ENCODE assay signal across 31 cellular contexts in the genomic region with DNA sequence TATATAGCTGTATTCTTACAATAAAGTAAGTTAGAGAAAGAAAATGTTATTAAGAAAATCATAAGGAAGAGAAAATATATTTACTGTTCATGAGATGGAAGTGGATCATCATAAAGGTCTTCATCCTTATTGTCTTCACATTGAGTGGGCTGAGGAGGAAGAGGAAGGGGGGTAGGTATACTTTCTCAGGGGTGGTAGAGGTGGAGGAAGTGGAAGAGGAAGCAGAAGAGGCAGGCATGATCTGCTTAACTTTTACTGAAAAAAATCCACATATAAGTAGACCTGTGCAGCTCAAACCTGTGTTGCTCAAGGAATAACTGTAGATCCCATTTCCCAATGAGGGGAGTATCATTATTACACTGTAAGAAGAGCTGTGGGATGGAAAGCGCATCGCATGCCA.
"Had no signal": no experiment of that assay in that cellular context is flagged by ENCODE, and none has a peak within 500 bp of the region (broad histone marks: within the 10 kb centered on the region; RNA-seq: fewer than 3 reads in every experiment).

No MANE protein-coding gene starts in this region.

- H2AFZ ChIP-seq: hepatocyte, parathyroid adenoma had no signal

- H3K36me3 Mint-ChIP-seq: naive thymus-derived CD8-positive, alpha-beta T cell had no signal

- H3K4me3 ChIP-seq: gastroesophageal sphincter, heart left ventricle, hepatocyte, left lung, right lobe of liver, smooth muscle cell, testis, tibial nerve, upper lobe of left lung had no signal

- H3K27me3 Mint-ChIP-seq: dendritic cell treated with granulocyte-macrophage colony-stimulating factor and Interleukin-4, amounts not matched to agents 40 ng/mL and 50 ng/mL, for 4 days; naive thymus-derived CD8-positive, alpha-beta T cell had no signal

- H3K27ac Mint-ChIP-seq: dendritic cell treated with granulocyte-macrophage colony-stimulating factor and Interleukin-4, amounts not matched to agents 40 ng/mL and 50 ng/mL, for 4 days; endodermal cell; naive thymus-derived CD8-positive, alpha-beta T cell; nephron progenitor cell; progenitor cell of endocrine pancreas had no signal

- H3K36me3 ChIP-seq: gastroesophageal sphincter, heart left ventricle, left lung, right lobe of liver, tibial nerve, upper lobe of left lung had no signal

- FAIRE-seq: colon, urothelium cell line had no signal

- H3K27ac ChIP-seq: epithelial cell of prostate, foreskin keratinocyte, gastroesophageal sphincter, heart left ventricle, hepatocyte, left lung, parathyroid adenoma, right lobe of liver, testis, tibial nerve, upper lobe of left lung had no signal

- H3K9me3 Mint-ChIP-seq: dendritic cell treated with granulocyte-macrophage colony-stimulating factor and Interleukin-4, amounts not matched to agents 40 ng/mL and 50 ng/mL, for 4 days; endodermal cell; nephron progenitor cell had no signal

- H3K4me1 ChIP-seq: foreskin keratinocyte, gastroesophageal sphincter, heart left ventricle, left lung, parathyroid adenoma, right lobe of liver, testis, tibial nerve, upper lobe of left lung had no signal

- DNase-seq: cerebellar nuclear complex; effector CD8-positive, alpha-beta T cell; endodermal cell; foreskin keratinocyte; heart left ventricle; left cardiac atrium; left lung; mesendoderm; midbrain; naive thymus-derived CD8-positive, alpha-beta T cell; nephron progenitor cell; occipital lobe; right lobe of liver; stimulated activated CD4-positive, alpha-beta T cell treated with anti-CD3 and anti-CD28 coated beads, Interleukin-12 subunit alpha, Interleukin-12 subunit beta, amount 100 ng/mL, for 4 hours; stimulated activated CD4-positive, alpha-beta T cell treated with anti-CD3 and anti-CD28 coated beads, Interleukin-1b, Interleukin-23, amount 100 ng/mL, for 48 hours; stimulated activated CD4-positive, alpha-beta T cell treated with anti-CD3 and anti-CD28 coated beads, Interleukin-4, amount 100 ng/mL, for 1 hour; stimulated activated CD8-positive, alpha-beta memory T cell treated with anti-CD3 and anti-CD28 coated beads, Interleukin-4, amount 100 ng/mL, for 48 hours; stimulated activated naive CD8-positive, alpha-beta T cell treated with anti-CD3 and anti-CD28 coated beads, Interleukin-15, Interleukin-2, amounts not matched to agents 100 U/mL and 50 U/mL, for 24 hours; substantia nigra; testis; upper lobe of left lung had no signal

- H3K4me2 ChIP-seq: hepatocyte, smooth muscle cell had no signal

- H3K79me2 ChIP-seq: hepatocyte, parathyroid adenoma had no signal

- H3K9me3 ChIP-seq: gastroesophageal sphincter, heart left ventricle, left lung, right lobe of liver, testis, tibial nerve, upper lobe of left lung had no signal

- H3K4me3 Mint-ChIP-seq: dendritic cell treated with granulocyte-macrophage colony-stimulating factor and Interleukin-4, amounts not matched to agents 40 ng/mL and 50 ng/mL, for 4 days; endodermal cell; naive thymus-derived CD8-positive, alpha-beta T cell; nephron progenitor cell had no signal

- H3K27me3 ChIP-seq: foreskin keratinocyte, gastroesophageal sphincter, heart left ventricle, hepatocyte, left lung, right lobe of liver, testis, tibial nerve, upper lobe of left lung had no signal
